1 cellular context compared by ENCODE assay signal in genomic region chr19:2151339-2152229, GRCh38.
TF ChIP-seq lines count a peak whose summit lies in the region.

TSS of gene AP3D1 (minus strand) at chr19:2151566. CDS start at chr19:2151334, 232 bp downstream.

TF ChIP-seq in K562, 482 proteins besides CTCF, POLR2A, EP300 and RAD21 (continued from another document and continues in another):
- TF ChIP-seq ZHX1 (conservative IDR thresholded peaks at IDR 0.05; ENCODE audit: low read length) (no peak), ARID4B (CRISPR knock-in tag; IDR thresholded peaks at IDR 0.05) (peak; percentile 100), LARP7 (IDR thresholded peaks at IDR 0.05) (no peak), MXD1 (CRISPR knock-in tag; IDR thresholded peaks at IDR 0.05; ENCODE audit: borderline replicate concordance, poor library complexity, severe bottlenecking) (peak; percentile 96), UBTF (IDR thresholded peaks at IDR 0.05; ENCODE audit: borderline replicate concordance in 1 of 2, low read depth in 2 of 2, low read length in 2 of 2) (0 out of 4 replicates have a peak, but pooled peaks of 1 of the 2 experiments have one; percentile 38), MEF2D (tag; conservative IDR thresholded peaks at IDR 0.05; ENCODE audit: low read depth) (no peak), GATA2 (CRISPR knock-in tag; IDR thresholded peaks at IDR 0.05) (no peak), SMARCA5 (IDR thresholded peaks at IDR 0.05) (no peak), YY1 (IDR thresholded peaks at IDR 0.05; ENCODE audit: borderline replicate concordance in 1 of 3, control insufficient read depth in 1 of 3, extremely low read depth in 1 of 3, insufficient read depth in 3 of 3, insufficient read length in 1 of 3, insufficient replicate concordance in 2 of 3, low read depth in 1 of 3, low read length in 2 of 3) (peak; percentile 79 to 98 (median 98)), ZNF253 (CRISPR knock-in tag; conservative IDR thresholded peaks at IDR 0.05) (no peak), ZNF282 (CRISPR knock-in tag; IDR thresholded peaks at IDR 0.05) (no peak), GABPB2 (CRISPR knock-in tag; conservative IDR thresholded peaks at IDR 0.05) (no peak), GTF3C2 (IDR thresholded peaks at IDR 0.05; ENCODE audit: borderline replicate concordance, extremely low read depth, insufficient read length) (no peak), E2F1 (CRISPR knock-in tag; IDR thresholded peaks at IDR 0.05) (no peak), ZNF224 (CRISPR knock-in tag; IDR thresholded peaks at IDR 0.05) (no peak), ZNF583 (CRISPR knock-in tag; IDR thresholded peaks at IDR 0.05) (no peak), SAFB (IDR thresholded peaks at IDR 0.05; ENCODE audit: borderline replicate concordance, low read depth, low read length) (no peak), COPS2 (conservative IDR thresholded peaks at IDR 0.05) (no peak), ZNF717 (CRISPR knock-in tag; IDR thresholded peaks at IDR 0.05) (no peak), ZNF740 (CRISPR knock-in tag; IDR thresholded peaks at IDR 0.05) (no peak), ZNF740 (tag; IDR thresholded peaks at IDR 0.05) (no peak), IFI16 (CRISPR knock-in tag; IDR thresholded peaks at IDR 0.05) (no peak), ZNF175 (CRISPR knock-in tag; IDR thresholded peaks at IDR 0.05; ENCODE audit: low read depth) (no peak), WHSC1 (IDR thresholded peaks at IDR 0.05; ENCODE audit: low read length) (no peak), NFXL1 (CRISPR knock-in tag; IDR thresholded peaks at IDR 0.05) (no peak), SMARCE1 (IDR thresholded peaks at IDR 0.05) (no peak), IRF1 (CRISPR knock-in tag; IDR thresholded peaks at IDR 0.05; ENCODE audit: borderline replicate concordance) (no peak), BHLHE40 (IDR thresholded peaks at IDR 0.05; ENCODE audit: low read length) (peak; percentile 57), TEAD2 (tag; IDR thresholded peaks at IDR 0.05) (no peak), ETV5 (CRISPR knock-in tag; IDR thresholded peaks at IDR 0.05; ENCODE audit: low read depth) (no peak; the same call in 1 of the 2 replicates), GATAD2B (IDR thresholded peaks at IDR 0.05; ENCODE audit: borderline replicate concordance) (no peak), E2F4 (CRISPR knock-in tag; IDR thresholded peaks at IDR 0.05; ENCODE audit: low read depth) (no peak), BCOR (IDR thresholded peaks at IDR 0.05) (no peak), ZNF316 (IDR thresholded peaks at IDR 0.05) (no peak), ZEB2 (IDR thresholded peaks at IDR 0.05) (0 out of 2 replicates have a peak, but pooled peaks have one; percentile 17), ZNF785 (CRISPR knock-in tag; IDR thresholded peaks at IDR 0.05) (no peak), JUN (IDR thresholded peaks at IDR 0.05; ENCODE audit: borderline replicate concordance, low read depth, low read length) (peak; percentile 87; the same call in 1 of the 2 replicates), JUN (CRISPR knock-in tag; IDR thresholded peaks at IDR 0.05; ENCODE audit: borderline replicate concordance) (no peak), AFF4 (CRISPR knock-in tag; IDR thresholded peaks at IDR 0.05) (no peak), EWSR1 (IDR thresholded peaks at IDR 0.05; ENCODE audit: borderline replicate concordance, low read depth, partially characterized antibody) (no peak), ZNF274 (IDR thresholded peaks at IDR 0.05; ENCODE audit: borderline replicate concordance, low read depth, low read length) (no peak)
